In the genomic region with DNA sequence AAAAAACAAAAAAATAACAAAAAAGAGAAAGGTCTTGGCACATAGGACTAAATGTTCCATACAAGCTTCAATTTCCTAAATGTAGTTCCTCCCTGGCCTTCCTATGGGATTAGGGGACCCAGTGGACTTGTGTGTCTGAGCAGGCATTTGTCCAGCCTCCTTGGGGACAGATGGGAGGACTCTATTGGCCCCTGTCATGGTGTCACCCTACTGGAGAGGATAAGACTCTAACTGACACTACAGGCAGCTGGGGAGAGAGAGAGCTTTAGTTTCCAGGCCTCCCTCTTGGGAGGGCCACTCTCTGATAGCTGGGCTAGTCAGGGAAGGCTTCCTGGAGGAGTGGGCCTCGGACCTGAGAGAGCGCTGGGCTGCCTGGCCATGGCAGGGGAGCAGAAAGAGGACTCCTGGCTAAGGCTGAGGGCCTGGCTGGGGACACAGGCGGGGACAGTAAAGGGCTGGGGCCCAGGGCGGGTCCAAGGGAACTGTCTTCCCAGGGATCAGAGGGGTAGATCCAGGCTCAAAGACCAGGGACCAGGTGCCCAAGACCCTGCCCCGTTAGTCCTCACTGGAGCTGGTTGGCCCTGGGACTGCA, we compare ENCODE assay signal across 8 cellular contexts.
DNase-seq lines count a peak whose midpoint lies in the region; ATAC-seq, FAIRE-seq and TF ChIP-seq lines count a peak whose summit lies in the region.
"Not testable (repeated sequence)": the region's sequence is repeated elsewhere in the genome, so short reads cannot be mapped to it uniquely, and the experiment has no call there.

No MANE protein-coding gene starts in this region.

- intact Hi-C loops in K562 (cut with micrococcal nuclease); naive thymus-derived CD4-positive, alpha-beta T cell (cut with micrococcal nuclease): not testable (repeated sequence)

- H3K36me3 Mint-ChIP-seq in naive thymus-derived CD4-positive, alpha-beta T cell: not testable (repeated sequence)

- not testable (repeated sequence) for H3K9me1 ChIP-seq in K562 (ENCODE audit: control insufficient read depth, insufficient read depth, low read length)

- not testable (repeated sequence) for H3K27ac ChIP-seq in K562 (ENCODE audit: extremely low read depth, low read depth, low read length); naive thymus-derived CD4-positive, alpha-beta T cell (ENCODE audit: low read depth, low read length)

- in situ Hi-C loops in K562 (cut with MboI): not testable (repeated sequence)

- H3K4me1 Mint-ChIP-seq in naive thymus-derived CD4-positive, alpha-beta T cell: not testable (repeated sequence)

- H3K27ac Mint-ChIP-seq in naive thymus-derived CD4-positive, alpha-beta T cell: not testable (repeated sequence)

- not testable (repeated sequence) for TF ChIP-seq POLR2A in K562 (conservative IDR thresholded peaks at IDR 0.05)

- H3K9ac ChIP-seq in K562 (ENCODE audit: insufficient read depth in 1 of 2, low read depth in 2 of 2, low read length in 2 of 2): not testable (repeated sequence)

- DNase-seq in K562 (ENCODE audit: extremely low read depth in 1 of 4, low spot score in 3 of 4); naive thymus-derived CD4-positive, alpha-beta T cell: not testable (repeated sequence)

- H3K27me3 Mint-ChIP-seq in naive thymus-derived CD4-positive, alpha-beta T cell: not testable (repeated sequence)

- FAIRE-seq in K562 (lab: Jason Lieb, UNC): not testable (repeated sequence)

- peak; percentile 62 for ATAC-seq in GM18511 (IDR thresholded peaks at IDR 0.05; ENCODE audit: unreplicated experiment)
- ATAC-seq in GM19351 (IDR thresholded peaks at IDR 0.05; ENCODE audit: unreplicated experiment): peak; percentile 45
- ATAC-seq in GM21526 (IDR thresholded peaks at IDR 0.05; ENCODE audit: low FRiP score, unreplicated experiment): peak; percentile 36
- peak; percentile 40 for ATAC-seq in HG02678 (IDR thresholded peaks at IDR 0.05; ENCODE audit: unreplicated experiment)
- ATAC-seq in HG03066 (IDR thresholded peaks at IDR 0.05; ENCODE audit: low read depth, unreplicated experiment): peak; percentile 45
- peak; percentile 32 for ATAC-seq in HG03457 (IDR thresholded peaks at IDR 0.05; ENCODE audit: unreplicated experiment)
- peak; percentile 80 for ATAC-seq in K562
- peak; percentile 45 for ATAC-seq in naive thymus-derived CD4-positive, alpha-beta T cell

- no CpG with 5 or more reads among the region's 5 CpGs for WGBS in K562 (ENCODE audit: insufficient coverage, low coverage, missing lambda C conversion rate)

- not testable (repeated sequence) for H3K9me3 Mint-ChIP-seq in naive thymus-derived CD4-positive, alpha-beta T cell

- not testable (repeated sequence) for H3K4me2 ChIP-seq in K562 (ENCODE audit: insufficient read depth, low read length)

- H3K9me3 ChIP-seq in K562 (replicated peaks; ENCODE audit: control insufficient read depth, insufficient read depth, low read depth, low read length); naive thymus-derived CD4-positive, alpha-beta T cell (ENCODE audit: control insufficient read depth in 2 of 3, low read length in 3 of 3): not testable (repeated sequence)

- not testable (repeated sequence) for H3K27me3 ChIP-seq in K562 (ENCODE audit: control insufficient read depth in 2 of 2, insufficient read depth in 2 of 2, low read length in 2 of 2); naive thymus-derived CD4-positive, alpha-beta T cell (ENCODE audit: control insufficient read depth in 2 of 2, insufficient read depth in 2 of 2, low read length in 2 of 2)

- not testable (repeated sequence) for TF ChIP-seq EP300 in K562 (IDR thresholded peaks at IDR 0.05; ENCODE audit: low read length)

- H3K4me3 ChIP-seq in K562; naive thymus-derived CD4-positive, alpha-beta T cell (ENCODE audit: low read length): not testable (repeated sequence)

- CTCF ChIA-PET in K562 (lab: Yijun Ruan, JAX; ENCODE audit: low intra/inter-chr PET ratio); naive thymus-derived CD4-positive, alpha-beta T cell (lab: Charles Lee): not testable (repeated sequence)

- H4K20me1 ChIP-seq in K562 (replicated peaks; ENCODE audit: control insufficient read depth, insufficient read depth, low read length): not testable (repeated sequence)

- POLR2A ChIA-PET in K562 (lab: Yijun Ruan, JAX); naive thymus-derived CD4-positive, alpha-beta T cell (lab: Charles Lee): not testable (repeated sequence)

- not testable (repeated sequence) for H2AFZ ChIP-seq in K562 (ENCODE audit: low read depth, low read length)

- not testable (repeated sequence) for TF ChIP-seq CTCF in K562 (IDR thresholded peaks at IDR 0.05 in 2 of 3, conservative IDR thresholded peaks at IDR 0.05 in 1 of 3; ENCODE audit: insufficient read depth in 2 of 3, low read depth in 1 of 3, low read length in 3 of 3)

- H3K79me2 ChIP-seq in K562 (ENCODE audit: control insufficient read depth, insufficient read depth, low read length): not testable (repeated sequence)

- H3K36me3 ChIP-seq in K562 (ENCODE audit: control insufficient read depth, insufficient read depth, low read length); naive thymus-derived CD4-positive, alpha-beta T cell (ENCODE audit: control insufficient read depth in 2 of 3, insufficient read depth in 3 of 3, low read length in 3 of 3): not testable (repeated sequence)

- not testable (repeated sequence) for H3K4me3 Mint-ChIP-seq in naive thymus-derived CD4-positive, alpha-beta T cell

- not testable (repeated sequence) for TF ChIP-seq RAD21 in K562 (CRISPR knock-in tag; conservative IDR thresholded peaks at IDR 0.05 in 1 of 2, IDR thresholded peaks at IDR 0.05 in 1 of 2)

- not testable (repeated sequence) for BruUV-seq in K562 (replicated peaks; lab: Mats Ljungman, UMichigan)

- H3K4me1 ChIP-seq in K562 (replicated peaks in 1 of 2; ENCODE audit: control insufficient read depth in 2 of 2, insufficient read depth in 2 of 2, low read length in 2 of 2); naive thymus-derived CD4-positive, alpha-beta T cell (ENCODE audit: control insufficient read depth in 2 of 2, insufficient read depth in 2 of 2, low read length in 2 of 2): not testable (repeated sequence)
